Comparison of ENCODE assay signal across 1 cellular context in genomic region chr13:41577437-41577836, GRCh38.
TF ChIP-seq lines count a peak whose summit lies in the region.

No MANE protein-coding gene starts in this region.

TF ChIP-seq in GM12878, 131 proteins besides CTCF, POLR2A, EP300 and RAD21 (continued from another document):
- TF ChIP-seq PRDM15 (CRISPR knock-in tag; IDR thresholded peaks at IDR 0.05) (no peak), FOS (IDR thresholded peaks at IDR 0.05; ENCODE audit: borderline replicate concordance, extremely low read depth, insufficient read length) (no peak), EZH2 (IDR thresholded peaks at IDR 0.05; ENCODE audit: borderline replicate concordance, control insufficient read depth, low read depth, low read length) (no peak), RUNX3 (IDR thresholded peaks at IDR 0.05; ENCODE audit: low read length) (no peak), NFIC (IDR thresholded peaks at IDR 0.05; ENCODE audit: low read depth, low read length) (no peak), NR2F1 (conservative IDR thresholded peaks at IDR 0.05) (no peak), BHLHE40 (IDR thresholded peaks at IDR 0.05; ENCODE audit: borderline replicate concordance in 1 of 2, low read depth in 2 of 2, low read length in 1 of 2) (no peak), BACH1 (IDR thresholded peaks at IDR 0.05; ENCODE audit: borderline replicate concordance) (no peak), NFXL1 (IDR thresholded peaks at IDR 0.05; ENCODE audit: borderline replicate concordance) (no peak)
